7 cellular contexts compared by ENCODE assay signal in the genomic region with DNA sequence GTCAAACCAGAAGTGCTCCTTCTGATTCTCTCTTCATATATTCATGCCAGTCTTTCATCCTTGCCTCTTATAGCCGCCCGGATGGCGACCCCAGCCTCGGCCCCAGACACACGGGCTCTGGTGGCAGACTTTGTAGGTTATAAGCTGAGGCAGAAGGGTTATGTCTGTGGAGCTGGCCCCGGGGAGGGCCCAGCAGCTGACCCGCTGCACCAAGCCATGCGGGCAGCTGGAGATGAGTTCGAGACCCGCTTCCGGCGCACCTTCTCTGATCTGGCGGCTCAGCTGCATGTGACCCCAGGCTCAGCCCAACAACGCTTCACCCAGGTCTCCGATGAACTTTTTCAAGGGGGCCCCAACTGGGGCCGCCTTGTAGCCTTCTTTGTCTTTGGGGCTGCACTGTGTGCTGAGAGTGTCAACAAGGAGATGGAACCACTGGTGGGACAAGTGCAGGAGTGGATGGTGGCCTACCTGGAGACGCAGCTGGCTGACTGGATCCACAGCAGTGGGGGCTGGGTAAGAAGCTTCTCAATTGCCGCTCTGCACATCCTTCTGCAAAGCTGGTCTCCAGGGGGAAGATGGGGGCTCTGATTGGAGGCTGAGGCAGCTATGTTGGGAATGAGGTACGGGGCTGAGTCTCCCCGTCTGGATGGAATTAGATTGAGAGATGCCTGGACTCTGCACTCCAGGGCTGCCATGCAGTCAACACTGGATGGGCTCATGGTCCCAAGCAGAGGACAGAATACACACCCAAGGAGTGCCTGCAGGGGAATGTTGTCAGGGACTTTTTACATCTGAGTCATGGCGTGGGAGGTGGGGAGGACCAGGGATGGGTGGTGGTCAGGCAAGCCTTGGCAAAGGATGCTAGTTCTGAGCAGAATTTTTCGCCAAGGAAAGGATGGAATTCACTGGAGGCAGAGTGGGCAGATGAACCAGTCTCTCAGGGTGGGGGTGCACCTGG. TPM values are rescaled to one million over a fixed set of nuclear protein-coding genes. Genes with fewer than 3 reads are reported as not detected.
DNase-seq lines count a peak whose midpoint lies in the region; ATAC-seq and TF ChIP-seq lines count a peak whose summit lies in the region.
"Had no signal": no experiment of that assay in that cellular context is flagged by ENCODE, and none has a peak within 500 bp of the region (broad histone marks: within the 10 kb centered on the region; RNA-seq: fewer than 3 reads in every experiment).

No MANE protein-coding gene starts in this region.

- H3K27ac ChIP-seq in heart right ventricle (peak overlapping the region in 6 of 10 donors; percentile 83 to 92 (median 91)), urinary bladder (ENCODE audit: low read depth) (no peak overlapping the region)
- no peak overlapping the region for H3K27ac ChIP-seq in effector memory CD4-positive, alpha-beta T cell (ENCODE audit: insufficient read depth, low read length, poor library complexity, severe bottlenecking)

- intact Hi-C loops in heart right ventricle (cut with DNase I): loop anchor here in 3 of 10 donors (2.0 to 10.0 kb wide), 4 partner anchors 13 to 837 kb away; a partner anchor contains a TSS
- intact Hi-C loops in Right ventricle myocardium inferior (cut with DNase I): no loop called here

- H3K4me1 Mint-ChIP-seq in immature natural killer cell: peaks cover 31 to 40% of the 10 kb centered on the region in 2 donors

- H3K36me3 ChIP-seq in heart right ventricle: peaks cover 0 to 51% (median 8%) of the 10 kb centered on the region in 9 donors
- H3K36me3 ChIP-seq in urinary bladder (ENCODE audit: insufficient read depth): peaks cover 3% of the 10 kb centered on the region
- no peaks in the 10 kb centered on the region for H3K36me3 ChIP-seq in effector memory CD4-positive, alpha-beta T cell (ENCODE audit: control insufficient read depth, insufficient read depth, low read length)

- H3K4me3 Mint-ChIP-seq in immature natural killer cell: peak overlapping the region; percentile 78 to 83 (median 82)

- H3K4me1 ChIP-seq in heart right ventricle: peaks cover 13 to 35% (median 30%) of the 10 kb centered on the region in 9 donors
- no peaks in the 10 kb centered on the region for H3K4me1 ChIP-seq in urinary bladder (ENCODE audit: insufficient read depth)
- no peaks in the 10 kb centered on the region for H3K4me1 ChIP-seq in effector memory CD4-positive, alpha-beta T cell (ENCODE audit: control insufficient read depth, insufficient read depth, low read length, poor library complexity, severe bottlenecking)

- H3K4me3 ChIP-seq in heart right ventricle (peak overlapping the region in 8 of 10 donors; percentile 39 to 85 (median 72)), urinary bladder (ENCODE audit: low read depth, low read length) (peak overlapping the region; percentile 56)
- no peak overlapping the region for H3K4me3 ChIP-seq in effector memory CD4-positive, alpha-beta T cell (ENCODE audit: insufficient read depth, low read depth, low read length, poor library complexity, severe bottlenecking)

- no peak for ATAC-seq in heart right ventricle
- no peak for ATAC-seq in Right ventricle myocardium inferior

- H3K27ac Mint-ChIP-seq in immature natural killer cell: peak overlapping the region; percentile 84 to 92 (median 90)

- H3K36me3 Mint-ChIP-seq in immature natural killer cell: peaks cover 0 to 3% (median 0%) of the 10 kb centered on the region in 3 donors

- no peaks in the 10 kb centered on the region for H3K9me3 Mint-ChIP-seq in immature natural killer cell

- DNase-seq in heart right ventricle (no peak), Right ventricle myocardium inferior (ENCODE audit: missing footprints) (no peak), immature natural killer cell (no peak)
- DNase-seq in activated CD4-positive, alpha-beta T cell treated with anti-CD3 and anti-CD28 coated beads for 48 hours: no peak
- DNase-seq in effector memory CD4-positive, alpha-beta T cell: no peak
- DNase-seq: activated CD8-positive, alpha-beta memory T cell treated with anti-CD3 and anti-CD28 coated beads for 24 hours had no signal

- peaks cover 0 to 10% (median 4%) of the 10 kb centered on the region in 3 donors for H3K27me3 Mint-ChIP-seq in immature natural killer cell (ENCODE audit: low read depth in 3 of 3)

- no peak for TF ChIP-seq CTCF in heart right ventricle (IDR thresholded peaks at IDR 0.05)

- no peaks in the 10 kb centered on the region for H3K27me3 ChIP-seq in heart right ventricle
- peaks cover 17% of the 10 kb centered on the region for H3K27me3 ChIP-seq in effector memory CD4-positive, alpha-beta T cell (replicated peaks; ENCODE audit: control insufficient read depth, insufficient read depth, low read length, poor library complexity, severe bottlenecking)

- no peaks in the 10 kb centered on the region for H3K9me3 ChIP-seq in heart right ventricle
- no peaks in the 10 kb centered on the region for H3K9me3 ChIP-seq in effector memory CD4-positive, alpha-beta T cell (ENCODE audit: control insufficient read depth, low read length)

- 88 to 91% methylated on average over 22 of the region's 22 CpGs for WGBS in heart right ventricle, 2 donors
- 87% methylated on average over 22 of the region's 22 CpGs for whole genome bisulfite sequencing in urinary bladder

RNA-seq across cellular contexts. Expression of a gene that starts 1.3 kb away (rescaled TPM):
- total RNA-seq in heart right ventricle (10 to 100 TPM; 33.3 to 44.9 (median 38.2) TPM), Right ventricle myocardium inferior (35.4 TPM), urinary bladder (19.2 TPM)
- polyA plus RNA-seq in heart right ventricle (10 to 100 TPM; 16.8 to 22.4 TPM), immature natural killer cell (1 to 10 TPM in 1 of 3 donors, under 1 TPM in 2; 0.07 to 1.2 (median 0.69) TPM), urinary bladder (118 TPM)

RNA-seq across cellular contexts. Expression of a gene that starts 5.3 kb away (rescaled TPM):
- total RNA-seq in heart right ventricle (1 to 10 TPM; 4.5 to 9.3 (median 6.6) TPM), Right ventricle myocardium inferior (7.9 TPM), urinary bladder (8.6 TPM)
- polyA plus RNA-seq in heart right ventricle (10 to 100 TPM in 1 of 2 donors, 1 to 10 TPM in 1; 2.3 to 20.6 TPM), immature natural killer cell (1 to 10 TPM in 2 of 3 donors, not detected in 1; 1.4 to 2.0 TPM), urinary bladder (9.8 TPM)

RNA-seq across cellular contexts. Expression of a gene that starts 13.3 kb away (rescaled TPM):
- total RNA-seq in heart right ventricle: 10 to 100 TPM; 57.0 to 96.1 (median 67.8) TPM
- polyA plus RNA-seq in heart right ventricle: 100 to 1,000 TPM in 1 of 2 donors, 10 to 100 TPM in 1; 67.0 to 196 TPM
- total RNA-seq in Right ventricle myocardium inferior: 73.7 TPM
- 100 to 1,000 TPM in 2 of 3 donors, 10 to 100 TPM in 1; 86.2 to 114 (median 113) TPM for polyA plus RNA-seq in immature natural killer cell
- total RNA-seq in urinary bladder: 52.0 TPM
- polyA plus RNA-seq in urinary bladder: 84.0 TPM

RNA-seq across cellular contexts. Expression of a gene that starts 22.0 kb away (rescaled TPM):
- total RNA-seq in heart right ventricle: 10 to 100 TPM in 4 of 10 donors, 1 to 10 TPM in 6; 5.7 to 13.4 (median 9.5) TPM
- 1 to 10 TPM; 7.0 to 7.3 TPM for polyA plus RNA-seq in heart right ventricle
- 8.0 TPM for total RNA-seq in Right ventricle myocardium inferior
- 1 to 10 TPM; 1.2 to 4.9 (median 2.1) TPM for polyA plus RNA-seq in immature natural killer cell
- 7.9 TPM for total RNA-seq in urinary bladder
- 12.4 TPM for polyA plus RNA-seq in urinary bladder

RNA-seq across cellular contexts. Expression of a gene that starts 44.7 kb away (rescaled TPM):
- total RNA-seq in heart right ventricle (10 to 100 TPM in 4 of 10 donors, 1 to 10 TPM in 6; 4.8 to 18.9 (median 9.6) TPM), Right ventricle myocardium inferior (10.1 TPM), urinary bladder (30.5 TPM)
- polyA plus RNA-seq in heart right ventricle (10 to 100 TPM in 1 of 2 donors, 1 to 10 TPM in 1; 9.9 to 10.6 TPM), immature natural killer cell (under 1 TPM in 1 of 3 donors, not detected in 2; 0.18 TPM), urinary bladder (40.8 TPM)

Comparison
In these comparisons a context has a peak if more than half of its experiments do, and no peak if none do; other contexts are left out.
1. H3K27ac ChIP-seq: peak in heart right ventricle (6 of 10); none in urinary bladder (single experiment) and effector memory CD4-positive, alpha-beta T cell (single experiment).